In genomic region chr6:126134491-126134890, GRCh38 we compare ENCODE assay signal across 20 cellular contexts.
"Had no signal": no experiment of that assay in that cellular context is flagged by ENCODE, and none has a peak within 500 bp of the region (broad histone marks: within the 10 kb centered on the region; RNA-seq: fewer than 3 reads in every experiment).

No MANE protein-coding gene starts in this region.

- H3K27ac ChIP-seq: colonic mucosa, esophagus muscularis mucosa, left lung, prostate gland, right atrium auricular region, stomach, thyroid gland, vagina had no signal

- H3K4me1 ChIP-seq: colonic mucosa, esophagus muscularis mucosa, left lung, prostate gland, right atrium auricular region, stomach, thyroid gland, vagina had no signal

- H3K27me3 Mint-ChIP-seq: dendritic cell treated with granulocyte-macrophage colony-stimulating factor and Interleukin-4, amounts not matched to agents 40 ng/mL and 50 ng/mL, for 4 days; naive thymus-derived CD8-positive, alpha-beta T cell had no signal

- H3K4me3 Mint-ChIP-seq: dendritic cell treated with granulocyte-macrophage colony-stimulating factor and Interleukin-4, amounts not matched to agents 40 ng/mL and 50 ng/mL, for 4 days; endodermal cell; naive thymus-derived CD8-positive, alpha-beta T cell; nephron progenitor cell; stimulated activated effector memory CD8-positive, alpha-beta T cell treated with anti-CD3 and anti-CD28 coated beads, Interleukin-12 subunit alpha, Interleukin-12 subunit beta, amount 100 ng/mL, for 72 hours had no signal

- H3K4me1 Mint-ChIP-seq: naive thymus-derived CD8-positive, alpha-beta T cell; stimulated activated effector memory CD8-positive, alpha-beta T cell treated with anti-CD3 and anti-CD28 coated beads, Interleukin-12 subunit alpha, Interleukin-12 subunit beta, amount 100 ng/mL, for 72 hours had no signal

- DNase-seq: colonic mucosa; effector CD8-positive, alpha-beta T cell; endodermal cell; left cardiac atrium; left lung; naive thymus-derived CD8-positive, alpha-beta T cell; nephron progenitor cell; nucleus accumbens; stimulated activated CD4-positive, alpha-beta T cell treated with anti-CD3 and anti-CD28 coated beads, Interleukin-2, amount 100 ng/mL, for 24 hours; stimulated activated CD4-positive, alpha-beta T cell treated with anti-CD3 and anti-CD28 coated beads, Interleukin-4, amount 100 ng/mL, for 24 hours; stimulated activated naive CD4-positive, alpha-beta T cell treated with Interleukin-2 at 50 U/mL for 16 hours; stomach; thyroid gland; trophoblast cell had no signal

- H3K36me3 Mint-ChIP-seq: stimulated activated effector memory CD8-positive, alpha-beta T cell treated with anti-CD3 and anti-CD28 coated beads, Interleukin-12 subunit alpha, Interleukin-12 subunit beta, amount 100 ng/mL, for 72 hours had no signal

- H3K9me3 ChIP-seq: colonic mucosa, esophagus muscularis mucosa, prostate gland, thyroid gland, vagina had no signal

- H3K27me3 ChIP-seq: colonic mucosa, esophagus muscularis mucosa, left lung, right atrium auricular region, stomach, thyroid gland, vagina had no signal

- H3K27ac Mint-ChIP-seq: dendritic cell treated with granulocyte-macrophage colony-stimulating factor and Interleukin-4, amounts not matched to agents 40 ng/mL and 50 ng/mL, for 4 days; endodermal cell; naive thymus-derived CD8-positive, alpha-beta T cell; nephron progenitor cell; stimulated activated effector memory CD8-positive, alpha-beta T cell treated with anti-CD3 and anti-CD28 coated beads, Interleukin-12 subunit alpha, Interleukin-12 subunit beta, amount 100 ng/mL, for 72 hours had no signal

- H3K36me3 ChIP-seq: colonic mucosa, left lung, prostate gland, right atrium auricular region, thyroid gland, vagina had no signal

- H3K4me3 ChIP-seq: colonic mucosa, esophagus muscularis mucosa, left lung, prostate gland, right atrium auricular region, stomach, thyroid gland, vagina had no signal
